1 cellular context compared by ENCODE assay signal in genomic region chr1:150235852-150236613, GRCh38.
TF ChIP-seq lines count a peak whose summit lies in the region.

TSS of gene ANP32E (minus strand) at chr1:150236112. CDS start at chr1:150235786, 326 bp downstream.

TF ChIP-seq in GM12878, 131 proteins besides CTCF, POLR2A, EP300 and RAD21 (continued from another document and continues in another):
- TF ChIP-seq RBBP5 (conservative IDR thresholded peaks at IDR 0.05) (no peak), IKZF1 (conservative IDR thresholded peaks at IDR 0.05) (peak; percentile 41; the same call in 1 of the 2 replicates), MEF2A (IDR thresholded peaks at IDR 0.05; ENCODE audit: insufficient read depth, low read depth, low read length) (no peak), TBL1XR1 (IDR thresholded peaks at IDR 0.05; ENCODE audit: low read depth, low read length) (peak; percentile 87), RAD51 (IDR thresholded peaks at IDR 0.05) (peak; percentile 11), RUNX3 (IDR thresholded peaks at IDR 0.05; ENCODE audit: low read length) (peak; percentile 5; the same call in 1 of the 2 replicates), ZBED1 (IDR thresholded peaks at IDR 0.05; ENCODE audit: borderline replicate concordance) (peak; percentile 84; the same call in 1 of the 2 replicates), CEBPZ (IDR thresholded peaks at IDR 0.05; ENCODE audit: low read depth, low read length) (peak; percentile 92), ZNF24 (IDR thresholded peaks at IDR 0.05) (no peak), EGR1 (IDR thresholded peaks at IDR 0.05; ENCODE audit: borderline replicate concordance in 1 of 2, low read depth in 2 of 2, low read length in 2 of 2) (peak in 1 of 2 experiments; percentile 23; a peak in 1 of 3 replicates), CHD1 (IDR thresholded peaks at IDR 0.05; ENCODE audit: low read depth, low read length) (peak; percentile 93; the same call in 1 of the 2 replicates), SUPT20H (IDR thresholded peaks at IDR 0.05; ENCODE audit: borderline replicate concordance, control insufficient read depth, low read depth, low read length) (no peak), NBN (IDR thresholded peaks at IDR 0.05) (peak; percentile 99), PKNOX1 (IDR thresholded peaks at IDR 0.05) (peak; percentile 99), JUND (IDR thresholded peaks at IDR 0.05; ENCODE audit: low read depth, low read length) (0 out of 2 replicates have a peak, but pooled peaks have one; percentile 33), MYB (IDR thresholded peaks at IDR 0.05; ENCODE audit: borderline replicate concordance, low read depth, low read length) (no peak), MEF2B (IDR thresholded peaks at IDR 0.05; ENCODE audit: partially characterized antibody, poor library complexity, severe bottlenecking) (no peak), ATF3 (IDR thresholded peaks at IDR 0.05; ENCODE audit: borderline replicate concordance, extremely low read depth, low read depth, low read length) (no peak), POLR2AphosphoS5 (IDR thresholded peaks at IDR 0.05; ENCODE audit: low read length) (peak; percentile 98), ESRRA (IDR thresholded peaks at IDR 0.05; ENCODE audit: low read length) (0 out of 2 replicates have a peak, but pooled peaks have one; percentile 36), SMARCA5 (IDR thresholded peaks at IDR 0.05) (peak; percentile 95; the same call in 1 of the 2 replicates), SRF (IDR thresholded peaks at IDR 0.05; ENCODE audit: low read depth in 2 of 2, low read length in 2 of 2) (no peak), MXI1 (IDR thresholded peaks at IDR 0.05; ENCODE audit: low read depth, low read length) (peak; percentile 68), SUZ12 (IDR thresholded peaks at IDR 0.05; ENCODE audit: unreplicated experiment) (no peak), TCF7 (IDR thresholded peaks at IDR 0.05; ENCODE audit: borderline replicate concordance) (no peak), SREBF2 (IDR thresholded peaks at IDR 0.05; ENCODE audit: low read length) (no peak), ZNF622 (IDR thresholded peaks at IDR 0.05) (no peak), NR2F1 (conservative IDR thresholded peaks at IDR 0.05) (no peak), SREBF1 (IDR thresholded peaks at IDR 0.05; ENCODE audit: low read length) (no peak; the same call in 1 of the 2 replicates), PAX8 (IDR thresholded peaks at IDR 0.05) (peak; percentile 67; the same call in 1 of the 2 replicates), HDAC2 (IDR thresholded peaks at IDR 0.05) (no peak), CBX5 (IDR thresholded peaks at IDR 0.05; ENCODE audit: low read depth) (no peak), CBX3 (IDR thresholded peaks at IDR 0.05; ENCODE audit: borderline replicate concordance, low read depth) (no peak), FOXM1 (IDR thresholded peaks at IDR 0.05; ENCODE audit: low read depth, low read length) (peak; percentile 69; the same call in 1 of the 2 replicates), DPF2 (IDR thresholded peaks at IDR 0.05) (peak; percentile 90), RCOR1 (conservative IDR thresholded peaks at IDR 0.05; ENCODE audit: low read depth, low read length) (no peak), GABPA (IDR thresholded peaks at IDR 0.05; ENCODE audit: low read depth) (peak; percentile 67; the same call in 1 of the 2 replicates), PAX5 (IDR thresholded peaks at IDR 0.05; ENCODE audit: borderline replicate concordance, low read depth, low read length) (peak; percentile 72; the same call in 1 of the 2 replicates), BRCA1 (IDR thresholded peaks at IDR 0.05; ENCODE audit: low read depth, low read length) (no peak; the same call in 1 of the 2 replicates), CBFB (IDR thresholded peaks at IDR 0.05; ENCODE audit: low read depth) (peak; percentile 77; the same call in 1 of the 2 replicates), ZSCAN29 (IDR thresholded peaks at IDR 0.05) (0 out of 2 replicates have a peak, but pooled peaks have one; percentile 40), BHLHE40 (IDR thresholded peaks at IDR 0.05; ENCODE audit: borderline replicate concordance in 1 of 2, low read depth in 2 of 2, low read length in 1 of 2) (peak; percentile 75 to 85; a peak in 3 of 4 replicates), ZNF384 (IDR thresholded peaks at IDR 0.05; ENCODE audit: borderline replicate concordance, low read depth, low read length) (no peak)
- TF ChIP-seq, protein P1, sequence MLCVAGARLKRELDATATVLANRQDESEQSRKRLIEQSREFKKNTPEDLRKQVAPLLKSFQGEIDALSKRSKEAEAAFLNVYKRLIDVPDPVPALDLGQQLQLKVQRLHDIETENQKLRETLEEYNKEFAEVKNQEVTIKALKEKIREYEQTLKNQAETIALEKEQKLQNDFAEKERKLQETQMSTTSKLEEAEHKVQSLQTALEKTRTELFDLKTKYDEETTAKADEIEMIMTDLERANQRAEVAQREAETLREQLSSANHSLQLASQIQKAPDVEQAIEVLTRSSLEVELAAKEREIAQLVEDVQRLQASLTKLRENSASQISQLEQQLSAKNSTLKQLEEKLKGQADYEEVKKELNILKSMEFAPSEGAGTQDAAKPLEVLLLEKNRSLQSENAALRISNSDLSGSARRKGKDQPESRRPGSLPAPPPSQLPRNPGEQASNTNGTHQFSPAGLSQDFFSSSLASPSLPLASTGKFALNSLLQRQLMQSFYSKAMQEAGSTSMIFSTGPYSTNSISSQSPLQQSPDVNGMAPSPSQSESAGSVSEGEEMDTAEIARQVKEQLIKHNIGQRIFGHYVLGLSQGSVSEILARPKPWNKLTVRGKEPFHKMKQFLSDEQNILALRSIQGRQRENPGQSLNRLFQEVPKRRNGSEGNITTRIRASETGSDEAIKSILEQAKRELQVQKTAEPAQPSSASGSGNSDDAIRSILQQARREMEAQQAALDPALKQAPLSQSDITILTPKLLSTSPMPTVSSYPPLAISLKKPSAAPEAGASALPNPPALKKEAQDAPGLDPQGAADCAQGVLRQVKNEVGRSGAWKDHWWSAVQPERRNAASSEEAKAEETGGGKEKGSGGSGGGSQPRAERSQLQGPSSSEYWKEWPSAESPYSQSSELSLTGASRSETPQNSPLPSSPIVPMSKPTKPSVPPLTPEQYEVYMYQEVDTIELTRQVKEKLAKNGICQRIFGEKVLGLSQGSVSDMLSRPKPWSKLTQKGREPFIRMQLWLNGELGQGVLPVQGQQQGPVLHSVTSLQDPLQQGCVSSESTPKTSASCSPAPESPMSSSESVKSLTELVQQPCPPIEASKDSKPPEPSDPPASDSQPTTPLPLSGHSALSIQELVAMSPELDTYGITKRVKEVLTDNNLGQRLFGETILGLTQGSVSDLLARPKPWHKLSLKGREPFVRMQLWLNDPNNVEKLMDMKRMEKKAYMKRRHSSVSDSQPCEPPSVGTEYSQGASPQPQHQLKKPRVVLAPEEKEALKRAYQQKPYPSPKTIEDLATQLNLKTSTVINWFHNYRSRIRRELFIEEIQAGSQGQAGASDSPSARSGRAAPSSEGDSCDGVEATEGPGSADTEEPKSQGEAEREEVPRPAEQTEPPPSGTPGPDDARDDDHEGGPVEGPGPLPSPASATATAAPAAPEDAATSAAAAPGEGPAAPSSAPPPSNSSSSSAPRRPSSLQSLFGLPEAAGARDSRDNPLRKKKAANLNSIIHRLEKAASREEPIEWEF (IDR thresholded peaks at IDR 0.05; ENCODE audit: insufficient replicate concordance, low read depth, low read length) = peak; percentile 14
- TF ChIP-seq, protein P2, sequence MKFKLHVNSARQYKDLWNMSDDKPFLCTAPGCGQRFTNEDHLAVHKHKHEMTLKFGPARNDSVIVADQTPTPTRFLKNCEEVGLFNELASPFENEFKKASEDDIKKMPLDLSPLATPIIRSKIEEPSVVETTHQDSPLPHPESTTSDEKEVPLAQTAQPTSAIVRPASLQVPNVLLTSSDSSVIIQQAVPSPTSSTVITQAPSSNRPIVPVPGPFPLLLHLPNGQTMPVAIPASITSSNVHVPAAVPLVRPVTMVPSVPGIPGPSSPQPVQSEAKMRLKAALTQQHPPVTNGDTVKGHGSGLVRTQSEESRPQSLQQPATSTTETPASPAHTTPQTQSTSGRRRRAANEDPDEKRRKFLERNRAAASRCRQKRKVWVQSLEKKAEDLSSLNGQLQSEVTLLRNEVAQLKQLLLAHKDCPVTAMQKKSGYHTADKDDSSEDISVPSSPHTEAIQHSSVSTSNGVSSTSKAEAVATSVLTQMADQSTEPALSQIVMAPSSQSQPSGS (IDR thresholded peaks at IDR 0.05; ENCODE audit: low read length) = no peak
- TF ChIP-seq, protein P3, sequence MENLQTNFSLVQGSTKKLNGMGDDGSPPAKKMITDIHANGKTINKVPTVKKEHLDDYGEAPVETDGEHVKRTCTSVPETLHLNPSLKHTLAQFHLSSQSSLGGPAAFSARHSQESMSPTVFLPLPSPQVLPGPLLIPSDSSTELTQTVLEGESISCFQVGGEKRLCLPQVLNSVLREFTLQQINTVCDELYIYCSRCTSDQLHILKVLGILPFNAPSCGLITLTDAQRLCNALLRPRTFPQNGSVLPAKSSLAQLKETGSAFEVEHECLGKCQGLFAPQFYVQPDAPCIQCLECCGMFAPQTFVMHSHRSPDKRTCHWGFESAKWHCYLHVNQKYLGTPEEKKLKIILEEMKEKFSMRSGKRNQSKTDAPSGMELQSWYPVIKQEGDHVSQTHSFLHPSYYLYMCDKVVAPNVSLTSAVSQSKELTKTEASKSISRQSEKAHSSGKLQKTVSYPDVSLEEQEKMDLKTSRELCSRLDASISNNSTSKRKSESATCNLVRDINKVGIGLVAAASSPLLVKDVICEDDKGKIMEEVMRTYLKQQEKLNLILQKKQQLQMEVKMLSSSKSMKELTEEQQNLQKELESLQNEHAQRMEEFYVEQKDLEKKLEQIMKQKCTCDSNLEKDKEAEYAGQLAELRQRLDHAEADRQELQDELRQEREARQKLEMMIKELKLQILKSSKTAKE (IDR thresholded peaks at IDR 0.05; ENCODE audit: low read depth, poor library complexity, severe bottlenecking) = peak; percentile 93
- TF ChIP-seq, protein P4, sequence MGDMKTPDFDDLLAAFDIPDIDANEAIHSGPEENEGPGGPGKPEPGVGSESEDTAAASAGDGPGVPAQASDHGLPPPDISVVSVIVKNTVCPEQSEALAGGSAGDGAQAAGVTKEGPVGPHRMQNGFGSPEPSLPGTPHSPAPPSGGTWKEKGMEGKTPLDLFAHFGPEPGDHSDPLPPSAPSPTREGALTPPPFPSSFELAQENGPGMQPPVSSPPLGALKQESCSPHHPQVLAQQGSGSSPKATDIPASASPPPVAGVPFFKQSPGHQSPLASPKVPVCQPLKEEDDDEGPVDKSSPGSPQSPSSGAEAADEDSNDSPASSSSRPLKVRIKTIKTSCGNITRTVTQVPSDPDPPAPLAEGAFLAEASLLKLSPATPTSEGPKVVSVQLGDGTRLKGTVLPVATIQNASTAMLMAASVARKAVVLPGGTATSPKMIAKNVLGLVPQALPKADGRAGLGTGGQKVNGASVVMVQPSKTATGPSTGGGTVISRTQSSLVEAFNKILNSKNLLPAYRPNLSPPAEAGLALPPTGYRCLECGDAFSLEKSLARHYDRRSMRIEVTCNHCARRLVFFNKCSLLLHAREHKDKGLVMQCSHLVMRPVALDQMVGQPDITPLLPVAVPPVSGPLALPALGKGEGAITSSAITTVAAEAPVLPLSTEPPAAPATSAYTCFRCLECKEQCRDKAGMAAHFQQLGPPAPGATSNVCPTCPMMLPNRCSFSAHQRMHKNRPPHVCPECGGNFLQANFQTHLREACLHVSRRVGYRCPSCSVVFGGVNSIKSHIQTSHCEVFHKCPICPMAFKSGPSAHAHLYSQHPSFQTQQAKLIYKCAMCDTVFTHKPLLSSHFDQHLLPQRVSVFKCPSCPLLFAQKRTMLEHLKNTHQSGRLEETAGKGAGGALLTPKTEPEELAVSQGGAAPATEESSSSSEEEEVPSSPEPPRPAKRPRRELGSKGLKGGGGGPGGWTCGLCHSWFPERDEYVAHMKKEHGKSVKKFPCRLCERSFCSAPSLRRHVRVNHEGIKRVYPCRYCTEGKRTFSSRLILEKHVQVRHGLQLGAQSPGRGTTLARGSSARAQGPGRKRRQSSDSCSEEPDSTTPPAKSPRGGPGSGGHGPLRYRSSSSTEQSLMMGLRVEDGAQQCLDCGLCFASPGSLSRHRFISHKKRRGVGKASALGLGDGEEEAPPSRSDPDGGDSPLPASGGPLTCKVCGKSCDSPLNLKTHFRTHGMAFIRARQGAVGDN (IDR thresholded peaks at IDR 0.05) = peak; percentile 33
- TF ChIP-seq, protein P5, sequence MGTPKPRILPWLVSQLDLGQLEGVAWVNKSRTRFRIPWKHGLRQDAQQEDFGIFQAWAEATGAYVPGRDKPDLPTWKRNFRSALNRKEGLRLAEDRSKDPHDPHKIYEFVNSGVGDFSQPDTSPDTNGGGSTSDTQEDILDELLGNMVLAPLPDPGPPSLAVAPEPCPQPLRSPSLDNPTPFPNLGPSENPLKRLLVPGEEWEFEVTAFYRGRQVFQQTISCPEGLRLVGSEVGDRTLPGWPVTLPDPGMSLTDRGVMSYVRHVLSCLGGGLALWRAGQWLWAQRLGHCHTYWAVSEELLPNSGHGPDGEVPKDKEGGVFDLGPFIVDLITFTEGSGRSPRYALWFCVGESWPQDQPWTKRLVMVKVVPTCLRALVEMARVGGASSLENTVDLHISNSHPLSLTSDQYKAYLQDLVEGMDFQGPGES (IDR thresholded peaks at IDR 0.05) = peak; percentile 96
